14 cellular contexts compared by ENCODE assay signal in genomic region chr9:1939466-1939865, GRCh38.
DNase-seq lines count a peak whose midpoint lies in the region; ATAC-seq, FAIRE-seq and TF ChIP-seq lines count a peak whose summit lies in the region.
"Had no signal": no experiment of that assay in that cellular context is flagged by ENCODE, and none has a peak within 500 bp of the region (broad histone marks: within the 10 kb centered on the region; RNA-seq: fewer than 3 reads in every experiment).

No MANE protein-coding gene starts in this region.

- RAD21 ChIA-PET in GM12878 (lab: Charles Lee; ENCODE audit: unreplicated experiment), result interaction anchor here (0.6 to 4.8 kb wide), 52 partner anchors 10 to 673 kb away, joined by 3 to 62 read pairs (median 5); partner anchors contain the start of gene SMARCA2

- no peak for FAIRE-seq in GM12878 (lab: Jason Lieb, UNC)
- no peak for FAIRE-seq in kidney (lab: Jason Lieb, UNC)

- 0% methylated on average over 1 of the region's 1 CpG for WGBS in GM12878 (ENCODE audit: insufficient coverage, insufficient replicate concordance, low lambda C conversion rate, missing lambda C conversion rate)

- CTCF ChIA-PET in GM12878 (lab: Yijun Ruan, JAX), result interaction anchor here (0.5 to 5.8 kb wide), 51 partner anchors 10 to 930 kb away, joined by 3 to 94 read pairs (median 4); partner anchors contain the start of gene SMARCA2

- peak overlapping the region; percentile 67; the same call in 1 of the 2 replicates for H2AFZ ChIP-seq in GM12878 (ENCODE audit: control insufficient read depth, low read depth, low read length)

- H3K4me3 ChIP-seq in GM12878 (peak overlapping the region; percentile 39), kidney (ENCODE audit: low read length in 2 of 2) (no peak overlapping the region)
- H3K4me3 ChIP-seq: SJCRH30 had no signal

- in situ Hi-C loops in GM12878 (cut with MboI), result loop anchor here (5.0 kb wide), 1 partner anchor 62 kb away; no protein-coding TSS in a partner anchor

- SMC1A ChIA-PET in GM12878 (lab: Charles Lee; ENCODE audit: uncharacterized antibody, unreplicated experiment), result interaction anchor here (0.6 to 6.9 kb wide), 53 partner anchors 10 to 928 kb away, joined by 3 to 90 read pairs (median 4); partner anchors contain the start of gene SMARCA2

- ATAC-seq in GM18505 (IDR thresholded peaks at IDR 0.05; ENCODE audit: unreplicated experiment) (peak; percentile 43), GM21360 (IDR thresholded peaks at IDR 0.05; ENCODE audit: unreplicated experiment) (peak; percentile 41), HG03097 (IDR thresholded peaks at IDR 0.05; ENCODE audit: low FRiP score, unreplicated experiment) (peak; percentile 21), GM12878 (peak; percentile 60), HG02840 (IDR thresholded peaks at IDR 0.05; ENCODE audit: low FRiP score, unreplicated experiment) (no peak)
- ATAC-seq: right cardiac atrium had no signal

- intact Hi-C loops in GM12878 (cut with micrococcal nuclease; ENCODE audit: unreplicated experiment), result loop anchor here (2.0 to 5.0 kb wide), 2 partner anchors 73 to 477 kb away; no protein-coding TSS in a partner anchor
- intact Hi-C loops in kidney (cut with DNase I), result no loop called here

- H3K27me3 ChIP-seq in GM12878 (replicated peaks in 1 of 2; ENCODE audit: control insufficient read depth in 2 of 2, insufficient read depth in 2 of 2, low read length in 1 of 2), result no peaks in the 10 kb centered on the region
- H3K27me3 ChIP-seq: brain microvascular endothelial cell, SJCRH30 had no signal

- TF ChIP-seq RAD21 in GM12878 (IDR thresholded peaks at IDR 0.05; ENCODE audit: insufficient read depth, low read depth, low read length), result no peak

- TF ChIP-seq CTCF in GM12878 (IDR thresholded peaks at IDR 0.05 in 2 of 3, conservative IDR thresholded peaks at IDR 0.05 in 1 of 3; ENCODE audit: control insufficient read depth in 2 of 3, extremely low read depth in 1 of 3, insufficient read depth in 1 of 3, low read depth in 3 of 3, low read length in 3 of 3) (no peak), kidney (IDR thresholded peaks at IDR 0.05; ENCODE audit: borderline replicate concordance, extremely low read depth, insufficient read depth) (no peak)

- H4K20me1 ChIP-seq in GM12878 (ENCODE audit: control insufficient read depth, insufficient read depth), result no peaks in the 10 kb centered on the region

- TF ChIP-seq EP300 in GM12878 (IDR thresholded peaks at IDR 0.05; ENCODE audit: borderline replicate concordance in 1 of 2, control insufficient read depth in 1 of 2, low read depth in 2 of 2, low read length in 2 of 2), result peak in 1 of 2 experiments; percentile 72; a peak in 2 of 4 replicates

- H3K4me1 ChIP-seq in GM12878 (ENCODE audit: control insufficient read depth, insufficient read depth, low read length), result peaks cover 25% of the 10 kb centered on the region
- no peaks in the 10 kb centered on the region for H3K4me1 ChIP-seq in kidney (ENCODE audit: control insufficient read depth in 1 of 2, insufficient read depth in 1 of 2, low read depth in 1 of 2, low read length in 2 of 2)
- H3K4me1 ChIP-seq: SJCRH30 had no signal

- H3K4me2 ChIP-seq in GM12878 (ENCODE audit: control insufficient read depth, insufficient read depth), result peak overlapping the region; percentile 98

- BruUV-seq in GM12878 (replicated peaks; lab: Mats Ljungman, UMichigan), result no TSS peak

- H3K36me3 ChIP-seq in GM12878 (ENCODE audit: control insufficient read depth in 2 of 2, insufficient read depth in 2 of 2, low read length in 1 of 2) (no peaks in the 10 kb centered on the region), kidney (ENCODE audit: control insufficient read depth in 1 of 2, insufficient read depth in 2 of 2, low read length in 2 of 2) (no peaks in the 10 kb centered on the region)
- H3K36me3 ChIP-seq: brain microvascular endothelial cell, SJCRH30 had no signal

- peaks cover 3% of the 10 kb centered on the region; the same call in 2 of the 3 replicates for H3K9me3 ChIP-seq in GM12878 (replicated peaks; ENCODE audit: control insufficient read depth, insufficient read depth, low read length)
- H3K9me3 ChIP-seq in kidney (ENCODE audit: control insufficient read depth in 1 of 2, low read length in 2 of 2), result peaks cover 0 to 3% of the 10 kb centered on the region in 2 donors
- H3K9me3 ChIP-seq: SJCRH30 had no signal

- DNase-seq in GM12878 (ENCODE audit: low read depth, low spot score), result no peak
- no peak for DNase-seq in activated gamma-delta T cell treated with Interleukin-2 at 50 U/mL for 16 hours
- no peak for DNase-seq in kidney
- DNase-seq in GM19238 (ENCODE audit: insufficient read length, low spot score), result no peak
- DNase-seq: activated naive CD8-positive, alpha-beta T cell treated with anti-CD3 and anti-CD28 coated beads, Interleukin-2, amount 10 ng/mL, durations not matched to agents 7 days and 5 days; brain microvascular endothelial cell; foreskin melanocyte; right cardiac atrium had no signal

- POLR2A ChIA-PET in GM12878 (lab: Charles Lee), result interaction anchor here (0.6 to 1.9 kb wide), 10 partner anchors 9 to 216 kb away, joined by 3 to 11 read pairs (median 6); no protein-coding TSS in a partner anchor

- TF ChIP-seq POLR2A in GM18505 (IDR thresholded peaks at IDR 0.05; ENCODE audit: borderline replicate concordance, extremely low read depth, insufficient read depth, insufficient read length), result no peak
- TF ChIP-seq POLR2A in GM12878 (IDR thresholded peaks at IDR 0.05; ENCODE audit: low read depth, low read length), result no peak

- H3K27ac ChIP-seq in GM12878 (ENCODE audit: control insufficient read depth, insufficient read depth) (peak overlapping the region; percentile 97), kidney (ENCODE audit: low read depth in 2 of 2, low read length in 2 of 2) (no peak overlapping the region)
- H3K27ac ChIP-seq: brain microvascular endothelial cell, epithelial cell of prostate, SJCRH30 had no signal

- H3K79me2 ChIP-seq in GM12878 (ENCODE audit: control insufficient read depth, insufficient read depth, low read length), result no peaks in the 10 kb centered on the region

- H3K9ac ChIP-seq in GM12878 (ENCODE audit: control insufficient read depth, insufficient read depth, low read length) (peak overlapping the region; percentile 79), kidney (ENCODE audit: low read length in 2 of 2) (no peak overlapping the region)

TF ChIP-seq in GM12878, 131 proteins besides CTCF, POLR2A, EP300 and RAD21 (continues in another document):
- 0 out of 2 replicates have a peak, but pooled peaks have one; percentile 2 for TF ChIP-seq JUNB (IDR thresholded peaks at IDR 0.05)
- 0 out of 2 replicates have a peak, but pooled peaks have one; percentile 38 for TF ChIP-seq PAX8 (IDR thresholded peaks at IDR 0.05)
- TF ChIP-seq IRF4 (IDR thresholded peaks at IDR 0.05; ENCODE audit: low read depth, low read length), result peak; percentile 74
- no peak for TF ChIP-seq POLR2AphosphoS2 (IDR thresholded peaks at IDR 0.05; ENCODE audit: low read depth, low read length)
- TF ChIP-seq CREM (IDR thresholded peaks at IDR 0.05; ENCODE audit: low read depth), result 0 out of 2 replicates have a peak, but pooled peaks have one; percentile 34
- no peak; the same call in 1 of the 2 replicates for TF ChIP-seq SMC3 (IDR thresholded peaks at IDR 0.05; ENCODE audit: borderline replicate concordance, low read length)
- TF ChIP-seq BACH1 (IDR thresholded peaks at IDR 0.05; ENCODE audit: borderline replicate concordance), result peak; percentile 12; the same call in 1 of the 2 replicates
- peak; percentile 96 for TF ChIP-seq SPI1 (IDR thresholded peaks at IDR 0.05; ENCODE audit: borderline replicate concordance, insufficient read depth, low read depth, low read length)
- no peak for TF ChIP-seq ETV6 (conservative IDR thresholded peaks at IDR 0.05 in 1 of 2, IDR thresholded peaks at IDR 0.05 in 1 of 2; ENCODE audit: borderline replicate concordance in 1 of 2, low read depth in 1 of 2)
- TF ChIP-seq FOXM1 (IDR thresholded peaks at IDR 0.05; ENCODE audit: low read depth, low read length), result peak; percentile 37; the same call in 1 of the 2 replicates
- TF ChIP-seq ZZZ3 (IDR thresholded peaks at IDR 0.05; ENCODE audit: control insufficient read depth, insufficient read length, low read depth), result no peak
- TF ChIP-seq CHD2 (IDR thresholded peaks at IDR 0.05; ENCODE audit: borderline replicate concordance, low read depth, low read length), result peak; percentile 13; the same call in 1 of the 2 replicates
- TF ChIP-seq NKRF (conservative IDR thresholded peaks at IDR 0.05), result 0 out of 2 replicates have a peak, but pooled peaks have one; percentile 4
- TF ChIP-seq TCF7 (IDR thresholded peaks at IDR 0.05; ENCODE audit: borderline replicate concordance), result 0 out of 2 replicates have a peak, but pooled peaks have one; percentile 7
- peak; percentile 71; the same call in 1 of the 2 replicates for TF ChIP-seq NFIC (IDR thresholded peaks at IDR 0.05; ENCODE audit: low read depth, low read length)
- no peak for TF ChIP-seq BCL3 (IDR thresholded peaks at IDR 0.05; ENCODE audit: borderline replicate concordance, insufficient read depth, low read depth, low read length, poor library complexity, severe bottlenecking)
- TF ChIP-seq CREB1 (IDR thresholded peaks at IDR 0.05; ENCODE audit: low read depth), result peak; percentile 4; the same call in 1 of the 2 replicates
